Comparison of ENCODE assay signal across 17 cellular contexts in genomic region chr7:122316467-122317394, GRCh38. TPM values are rescaled to one million over a fixed set of nuclear protein-coding genes. Genes with fewer than 3 reads are reported as not detected.
DNase-seq lines count a peak whose midpoint lies in the region; ATAC-seq, FAIRE-seq and TF ChIP-seq lines count a peak whose summit lies in the region.
"Had no signal": no experiment of that assay in that cellular context is flagged by ENCODE, and none has a peak within 500 bp of the region (broad histone marks: within the 10 kb centered on the region; RNA-seq: fewer than 3 reads in every experiment).

No MANE protein-coding gene starts in this region.

- DNase-seq in mammary epithelial cell (no peak), breast epithelium (ENCODE audit: low spot score in 2 of 2) (no peak), H1 (ENCODE audit: low read depth in 1 of 2, low spot score in 2 of 2) (peak in 1 of 2 experiments; percentile 81), lung (ENCODE audit: low spot score) (no peak), type B pancreatic cell (ENCODE audit: extremely low spot score, unreplicated experiment) (peak; percentile 67), posterior vena cava (ENCODE audit: low spot score) (no peak)
- DNase-seq in CD8-positive, alpha-beta memory T cell: no peak
- DNase-seq: activated naive CD4-positive, alpha-beta T cell treated with Interleukin-2 at 50 U/mL for 16 hours; DMS79 treated with DMSO at 0.1 percent for 48 hours; effector CD8-positive, alpha-beta T cell; NCI-H2171 treated with DMSO at 0.1 percent for 48 hours; OCI-M1; sigmoid colon had no signal

- H3K9ac ChIP-seq in mammary epithelial cell (ENCODE audit: insufficient read depth, low read length) (no peak overlapping the region), H1 (replicated peaks in 1 of 4; ENCODE audit: extremely low read depth in 1 of 4, low read depth in 3 of 4, low read length in 3 of 4) (peak overlapping the region in 2 of 4 experiments; percentile 20 to 38; a peak in 4 of 7 replicates)

- dilution Hi-C loops in mammary epithelial cell (cut with HindIII; ENCODE audit: low sequenced_read_pairs): no loop called here

- 0 out of 4 replicates have a peak, but pooled peaks of 1 of the 2 experiments have one; percentile 10 for TF ChIP-seq RAD21 in H1 (IDR thresholded peaks at IDR 0.05 in 1 of 2, conservative IDR thresholded peaks at IDR 0.05 in 1 of 2; ENCODE audit: low read depth in 2 of 2, low read length in 2 of 2)

- H3K27me3 Mint-ChIP-seq in type B pancreatic cell: peaks cover 96% of the 10 kb centered on the region
- peaks cover 41 to 59% of the 10 kb centered on the region in 2 donors for H3K27me3 Mint-ChIP-seq in CD8-positive, alpha-beta memory T cell

- H3K4me3 Mint-ChIP-seq in type B pancreatic cell: peak overlapping the region; percentile 53
- no peak overlapping the region for H3K4me3 Mint-ChIP-seq in CD8-positive, alpha-beta memory T cell

- H3K4me2 ChIP-seq in mammary epithelial cell (ENCODE audit: insufficient read depth, low read depth, low read length): no peak overlapping the region
- peak overlapping the region; percentile 92 for H3K4me2 ChIP-seq in H1 (ENCODE audit: insufficient read depth in 1 of 2, low read depth in 2 of 2, low read length in 2 of 2)

- TF ChIP-seq EP300 in H1 (IDR thresholded peaks at IDR 0.05; ENCODE audit: borderline replicate concordance in 1 of 2, low read depth in 2 of 2, low read length in 2 of 2): no peak

- H4K8ac ChIP-seq in H1 (ENCODE audit: extremely low read depth, insufficient read depth, low read length): 0 out of 2 replicates have a peak overlapping the region, but pooled peaks have one; percentile 9

- peak overlapping the region; percentile 31; the same call in 1 of the 2 replicates for H2BK5ac ChIP-seq in H1 (ENCODE audit: low read depth, low read length)

- no peak for FAIRE-seq in H1 (lab: Jason Lieb, UNC)

- H4K91ac ChIP-seq in H1 (replicated peaks; ENCODE audit: insufficient read length, low read length): no peak overlapping the region

- H3K4me1 Mint-ChIP-seq in type B pancreatic cell (ENCODE audit: unreplicated experiment): peaks cover 5% of the 10 kb centered on the region
- peaks cover 0 to 3% (median 0%) of the 10 kb centered on the region in 3 donors for H3K4me1 Mint-ChIP-seq in CD8-positive, alpha-beta memory T cell

- H2BK12ac ChIP-seq in H1 (ENCODE audit: low read depth, low read length): peak overlapping the region; percentile 72; the same call in 1 of the 2 replicates

- CTCF ChIA-PET in mammary epithelial cell (lab: Charles Lee; ENCODE audit: low non-redundant PET) (no interaction called here), H1 (lab: Charles Lee; ENCODE audit: partially characterized antibody) (interaction anchor here (0.9 to 2.7 kb wide), 15 partner anchors 11 to 218 kb away, joined by 3 to 10 read pairs (median 4); no protein-coding TSS in a partner anchor)
- CTCF ChIA-PET in CD8-positive, alpha-beta memory T cell (lab: Charles Lee): no interaction called here

- no peak overlapping the region for H3K27ac Mint-ChIP-seq in type B pancreatic cell
- no peak overlapping the region for H3K27ac Mint-ChIP-seq in CD8-positive, alpha-beta memory T cell

- H3K23me2 ChIP-seq in H1 (ENCODE audit: low read depth, low read length): peaks cover 17% of the 10 kb centered on the region; the same call in 1 of the 2 replicates

- ATAC-seq in lung (ENCODE audit: insufficient read depth, low FRiP score): peak; percentile 29
- no peak for ATAC-seq in GM21367 (IDR thresholded peaks at IDR 0.05; ENCODE audit: unreplicated experiment)

- POLR2A ChIA-PET in H1 (lab: Charles Lee; ENCODE audit: partially characterized antibody): interaction anchor here (0.6 to 3.2 kb wide), 10 partner anchors 10 to 864 kb away, joined by 3 to 26 read pairs (median 4); partner anchors contain the start of gene FEZF1
- POLR2A ChIA-PET in CD8-positive, alpha-beta memory T cell (lab: Charles Lee): no interaction called here

- no peaks in the 10 kb centered on the region for H3K79me1 ChIP-seq in H1 (ENCODE audit: low read depth, low read length)

- H3K4me3 ChIP-seq in mammary epithelial cell (replicated peaks in 1 of 3; ENCODE audit: insufficient read depth in 1 of 3, low read depth in 2 of 3, low read length in 3 of 3): no peak overlapping the region
- H3K4me3 ChIP-seq in breast epithelium: peak overlapping the region in 1 of 3 donors; percentile 27
- peak overlapping the region; percentile 29 to 64 (median 51) for H3K4me3 ChIP-seq in H1 (ENCODE audit: extremely low read depth in 1 of 4, insufficient read depth in 2 of 4, low read depth in 3 of 4, low read length in 4 of 4)
- no peak overlapping the region for H3K4me3 ChIP-seq in lung
- H3K4me3 ChIP-seq in CD8-positive, alpha-beta memory T cell (ENCODE audit: low read length): no peak overlapping the region
- H3K4me3 ChIP-seq: sigmoid colon had no signal

- TF ChIP-seq POLR2A in breast epithelium (IDR thresholded peaks at IDR 0.05) (no peak), H1 (IDR thresholded peaks at IDR 0.05; ENCODE audit: control extremely low read depth in 1 of 2, low read depth in 2 of 2, low read length in 2 of 2) (no peak)

- 9% methylated on average over 40 of the region's 71 CpGs for WGBS in mammary epithelial cell (ENCODE audit: low coverage, missing lambda C conversion rate)
- WGBS in H1 (ENCODE audit: extremely low coverage in 1 of 2, insufficient coverage in 1 of 2, insufficient read length in 1 of 2, insufficient replicate concordance in 2 of 2, low coverage in 1 of 2, low lambda C conversion rate in 2 of 2, missing lambda C conversion rate in 1 of 2), 2 experiments: 1% methylated on average over 66 of the region's 71 CpGs; no CpG with 5 or more reads in 1 of the 2 experiments
- WGBS in lung, 2 donors: 4 to 8% methylated on average over 71 of the region's 71 CpGs

- H3K56ac ChIP-seq in H1 (replicated peaks; ENCODE audit: insufficient read length, low read depth, low read length): no peak overlapping the region

- no peak overlapping the region for H4K5ac ChIP-seq in H1 (ENCODE audit: insufficient read length, low read depth, low read length)

- in situ Hi-C loops in mammary epithelial cell (cut with MboI; ENCODE audit: low sequenced_read_pairs in 2 of 2): no loop called here

- intact Hi-C loops in mammary epithelial cell (cut with micrococcal nuclease): no loop called here
- intact Hi-C loops in breast epithelium (cut with DNase I; ENCODE audit: low total_unique reads): no loop called here
- intact Hi-C loops in posterior vena cava (cut with DNase I): no loop called here

- no peak overlapping the region for H2BK20ac ChIP-seq in H1 (ENCODE audit: low read length)

- no peak overlapping the region for H3K27ac ChIP-seq in mammary epithelial cell (ENCODE audit: insufficient read depth, low read depth, low read length)
- H3K27ac ChIP-seq in breast epithelium: no peak overlapping the region
- no peak overlapping the region for H3K27ac ChIP-seq in H1 (ENCODE audit: low read depth, low read length)
- no peak overlapping the region for H3K27ac ChIP-seq in lung (ENCODE audit: low read depth in 1 of 2, low read length in 1 of 2)
- no peak overlapping the region for H3K27ac ChIP-seq in CD8-positive, alpha-beta memory T cell (ENCODE audit: low read depth, low read length)
- H3K27ac ChIP-seq: sigmoid colon, upper lobe of left lung had no signal

- no peak overlapping the region for H2AK5ac ChIP-seq in H1 (ENCODE audit: low read depth, low read length)

- peak overlapping the region; percentile 32; the same call in 1 of the 2 replicates for H3K18ac ChIP-seq in H1 (ENCODE audit: extremely low read depth, low read length)

- H3K36me3 Mint-ChIP-seq in type B pancreatic cell: no peaks in the 10 kb centered on the region
- no peaks in the 10 kb centered on the region for H3K36me3 Mint-ChIP-seq in CD8-positive, alpha-beta memory T cell

- H3K23ac ChIP-seq in H1 (ENCODE audit: insufficient read length): no peak overlapping the region

- no TSS peak for BruUV-seq in mammary epithelial cell (replicated peaks; lab: Mats Ljungman, UMichigan)

- H3K36me3 ChIP-seq in mammary epithelial cell (ENCODE audit: insufficient read depth, low read length): no peaks in the 10 kb centered on the region
- H3K36me3 ChIP-seq in breast epithelium: no peaks in the 10 kb centered on the region
- no peaks in the 10 kb centered on the region for H3K36me3 ChIP-seq in H1 (ENCODE audit: control insufficient read depth in 2 of 4, insufficient read depth in 4 of 4, low read length in 3 of 4)
- no peaks in the 10 kb centered on the region for H3K36me3 ChIP-seq in lung (ENCODE audit: control insufficient read depth in 2 of 2, insufficient read depth in 2 of 2, low read length in 2 of 2)
- no peaks in the 10 kb centered on the region for H3K36me3 ChIP-seq in CD8-positive, alpha-beta memory T cell (ENCODE audit: insufficient read depth, low read length)
- H3K36me3 ChIP-seq: sigmoid colon, upper lobe of left lung had no signal

- H2AFZ ChIP-seq in mammary epithelial cell (ENCODE audit: low read depth, low read length) (peak overlapping the region; percentile 5), H1 (ENCODE audit: low read length) (no peak overlapping the region; the same call in 1 of the 2 replicates)

- TF ChIP-seq CTCF in mammary epithelial cell (conservative IDR thresholded peaks at IDR 0.05 in 1 of 2, IDR thresholded peaks at IDR 0.05 in 1 of 2; ENCODE audit: extremely low read depth in 1 of 2, insufficient read depth in 1 of 2, low read depth in 1 of 2, low read length in 2 of 2): no peak
- no peak for TF ChIP-seq CTCF in breast epithelium (IDR thresholded peaks at IDR 0.05)
- TF ChIP-seq CTCF in H1 (IDR thresholded peaks at IDR 0.05; ENCODE audit: control extremely low read depth in 1 of 3, insufficient read depth in 1 of 3, low read depth in 1 of 3, low read length in 3 of 3): no peak
- no peak for TF ChIP-seq CTCF in lung (IDR thresholded peaks at IDR 0.05; ENCODE audit: control extremely low read depth, extremely low read depth)
- no peak for TF ChIP-seq CTCF in type B pancreatic cell (conservative IDR thresholded peaks at IDR 0.05)

- H3K4me1 ChIP-seq in mammary epithelial cell (ENCODE audit: insufficient read depth, low read length) (no peaks in the 10 kb centered on the region), breast epithelium (no peaks in the 10 kb centered on the region), H1 (replicated peaks in 1 of 4; ENCODE audit: control insufficient read depth in 3 of 4, insufficient read depth in 4 of 4, low read length in 3 of 4) (peaks cover 3 to 23% (median 11%) of the 10 kb centered on the region in 4 experiments; a peak in 6 of 7 replicates), lung (ENCODE audit: control insufficient read depth in 2 of 2, insufficient read depth in 2 of 2, low read length in 2 of 2) (peaks cover 0 to 12% of the 10 kb centered on the region in 2 donors)
- H3K4me1 ChIP-seq in CD8-positive, alpha-beta memory T cell (ENCODE audit: insufficient read depth, low read length): no peaks in the 10 kb centered on the region

- H2BK120ac ChIP-seq in H1 (replicated peaks; ENCODE audit: low read depth, low read length): no peak overlapping the region

- H3K79me2 ChIP-seq in mammary epithelial cell (ENCODE audit: insufficient read depth, low read length) (no peaks in the 10 kb centered on the region), H1 (ENCODE audit: control insufficient read depth in 1 of 2, insufficient read depth in 2 of 2, low read length in 2 of 2) (no peaks in the 10 kb centered on the region)

- H4K20me1 ChIP-seq in mammary epithelial cell (ENCODE audit: insufficient read depth, low read length) (no peaks in the 10 kb centered on the region), H1 (replicated peaks in 1 of 2; ENCODE audit: control insufficient read depth in 1 of 2, insufficient read depth in 2 of 2, low read length in 2 of 2) (no peaks in the 10 kb centered on the region)

- H2BK15ac ChIP-seq in H1 (ENCODE audit: low read length): peak overlapping the region; percentile 24; the same call in 1 of the 2 replicates

- no peaks in the 10 kb centered on the region for H3K9me3 Mint-ChIP-seq in type B pancreatic cell
- peaks cover 0 to 17% (median 11%) of the 10 kb centered on the region in 5 donors for H3K9me3 Mint-ChIP-seq in CD8-positive, alpha-beta memory T cell

- H3K4ac ChIP-seq in H1 (replicated peaks; ENCODE audit: insufficient read length, low read depth, low read length): no peak overlapping the region

- no peaks in the 10 kb centered on the region for H3K9me3 ChIP-seq in mammary epithelial cell (replicated peaks; ENCODE audit: insufficient read depth, low read length)
- no peaks in the 10 kb centered on the region for H3K9me3 ChIP-seq in breast epithelium
- H3K9me3 ChIP-seq in H1 (ENCODE audit: insufficient read depth in 2 of 2, low read depth in 1 of 2, low read length in 1 of 2): no peaks in the 10 kb centered on the region
- H3K9me3 ChIP-seq in lung (ENCODE audit: control insufficient read depth in 2 of 2, insufficient read depth in 1 of 2, low read length in 1 of 2): peaks cover 0 to 12% of the 10 kb centered on the region in 2 donors
- H3K9me3 ChIP-seq in CD8-positive, alpha-beta memory T cell (ENCODE audit: low read length): no peaks in the 10 kb centered on the region
- H3K9me3 ChIP-seq: sigmoid colon, upper lobe of left lung had no signal

- peaks cover 47% of the 10 kb centered on the region for H3K27me3 ChIP-seq in mammary epithelial cell (ENCODE audit: insufficient read depth, low read length)
- H3K27me3 ChIP-seq in breast epithelium: peaks cover 0 to 56% of the 10 kb centered on the region in 2 donors
- peaks cover 20 to 56% (median 39%) of the 10 kb centered on the region in 4 experiments for H3K27me3 ChIP-seq in H1 (replicated peaks in 1 of 4; ENCODE audit: control insufficient read depth in 3 of 4, extremely low read depth in 1 of 4, insufficient read depth in 3 of 4, low read length in 3 of 4)
- peaks cover 13% of the 10 kb centered on the region for H3K27me3 ChIP-seq in lung (ENCODE audit: control insufficient read depth, insufficient read depth)
- no peaks in the 10 kb centered on the region for H3K27me3 ChIP-seq in CD8-positive, alpha-beta memory T cell (ENCODE audit: insufficient read depth, low read length, poor library complexity, severe bottlenecking)

- H3K14ac ChIP-seq in H1 (ENCODE audit: insufficient read length): no peak overlapping the region

RNA-seq across cellular contexts. Expression of gene FEZF1, which starts 12.2 kb away (rescaled TPM):
- total RNA-seq in mammary epithelial cell: not detected
- not detected for polyA plus RNA-seq in mammary epithelial cell
- polyA minus RNA-seq in mammary epithelial cell: not detected
- not detected for total RNA-seq in breast epithelium
- 10.6 and 12.9 TPM in 2 replicates for total RNA-seq in H1 (2021; fragmentation: NEBNext Ultra II Directional; extraction: Animal tissue kit (Norgen Biotek cat#: 25700))
- polyA plus RNA-seq in H1 (2011; rRNA removed): 12.7 and 15.7 TPM in 2 replicates
- 12.5 TPM for polyA plus RNA-seq in H1 (2011; cell fraction: cytosol; rRNA removed)
- 15.2 TPM for polyA plus RNA-seq in H1 (2011; cell fraction: nucleus; rRNA removed)
- 11.3 to 14.4 TPM (median 12.0 TPM) in 4 replicates for polyA plus RNA-seq in H1 (2012, experiment 1 of 2)
- polyA plus RNA-seq in H1 (2012, experiment 2 of 2): 10.3 TPM
- polyA plus RNA-seq in H1 (2013, experiment 1 of 2): 3.6 TPM
- polyA plus RNA-seq in H1 (2013, experiment 2 of 2): 3.5 TPM
- polyA minus RNA-seq in H1 (2011; rRNA and poly(A)+ RNA removed): 5.4 and 6.3 TPM in 2 replicates
- 16.6 TPM for polyA minus RNA-seq in H1 (2011; cell fraction: cytosol; rRNA and poly(A)+ RNA removed)
- polyA minus RNA-seq in H1 (2011; cell fraction: nucleus; rRNA and poly(A)+ RNA removed): 12.4 TPM
- total RNA-seq in lung: under 1 TPM in 1 of 2 donors, not detected in 1; 0.18 TPM
- under 1 TPM in 1 of 2 donors, not detected in 1; 0.04 TPM for polyA plus RNA-seq in lung
- 0.67 TPM in 1 of 2 replicates, not detected in the other for total RNA-seq in type B pancreatic cell (ENCODE audit: low replicate concordance)
- not detected for total RNA-seq in posterior vena cava
- total RNA-seq in CD8-positive, alpha-beta memory T cell: not detected
- not detected for polyA plus RNA-seq in CD8-positive, alpha-beta memory T cell
- total RNA-seq: mononuclear cell; sigmoid colon; T-helper 2 cell treated with Interferon-gamma antibody and Interleukin-4, amounts not matched to agents 100 ng/mL and 5 ng/mL, for 36 hours had no signal
- polyA plus RNA-seq: sigmoid colon had no signal

Comparison
In these comparisons a context has a peak if more than half of its experiments do, and no peak if none do; other contexts are left out.
1. H3K4me3 ChIP-seq: peak in H1 (4 of 4); none in mammary epithelial cell (0 of 3), lung (single experiment) and CD8-positive, alpha-beta memory T cell (single experiment).